In the genomic region with DNA sequence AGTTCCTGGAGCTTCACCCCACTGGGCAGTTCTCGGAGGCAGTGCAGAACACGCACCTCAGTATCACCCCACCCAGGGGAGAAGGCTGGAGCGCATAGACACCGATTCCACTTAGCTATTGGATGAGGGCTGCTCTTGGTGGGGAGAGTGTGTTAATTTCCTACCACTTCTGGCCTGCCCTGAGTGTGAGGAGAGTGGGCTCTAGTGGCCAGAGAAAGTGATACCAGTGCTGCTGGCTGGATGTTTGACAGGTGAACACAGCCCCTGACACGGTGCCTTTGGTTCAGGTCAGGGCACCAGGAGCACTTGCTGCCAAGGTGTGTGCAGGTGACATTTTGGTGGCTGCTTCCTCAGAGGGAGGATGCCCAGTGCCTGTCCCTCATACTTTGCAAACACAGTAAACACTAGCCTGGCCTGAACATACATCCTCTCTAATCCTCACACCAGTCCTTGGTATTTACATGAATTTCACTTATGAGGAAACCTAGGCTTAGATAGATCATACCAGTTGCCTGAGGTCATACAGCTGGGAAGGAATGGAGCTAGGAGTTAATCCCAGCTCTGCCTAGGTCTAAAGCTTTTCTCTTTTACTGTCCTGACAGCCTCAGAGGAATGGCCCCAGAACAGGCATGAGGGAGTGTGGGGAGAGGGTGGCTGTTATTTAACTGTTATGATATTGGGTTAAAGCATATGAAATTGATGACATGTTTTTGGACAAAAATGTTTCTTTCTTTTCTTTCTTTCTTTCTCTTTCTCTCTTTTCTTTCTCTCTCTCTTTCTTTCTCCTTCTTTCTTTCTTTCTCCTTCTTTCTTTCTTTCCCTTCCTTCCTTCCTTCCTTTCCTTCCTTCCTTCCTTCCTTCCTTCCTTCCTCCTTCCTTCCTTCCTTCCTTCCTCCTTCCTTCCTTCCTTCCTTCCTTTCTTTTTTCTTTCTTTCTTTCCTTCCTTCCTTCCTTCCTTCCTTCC, we compare ENCODE assay signal across 9 cellular contexts. TPM values are rescaled to one million over a fixed set of nuclear protein-coding genes. Genes with fewer than 3 reads are reported as not detected.
DNase-seq lines count a peak whose midpoint lies in the region; ATAC-seq, FAIRE-seq and TF ChIP-seq lines count a peak whose summit lies in the region.
"Had no signal": no experiment of that assay in that cellular context is flagged by ENCODE, and none has a peak within 500 bp of the region (broad histone marks: within the 10 kb centered on the region; RNA-seq: fewer than 3 reads in every experiment).

No MANE protein-coding gene starts in this region.

- CTCF ChIA-PET in activated CD4-positive, alpha-beta memory T cell treated with anti-CD3 and anti-CD28 coated beads for 36 hours (lab: Charles Lee), result interaction anchor here (1.0 to 1.3 kb wide), 2 partner anchors 110 to 133 kb away, joined by 4 to 5 read pairs; no protein-coding TSS in a partner anchor

- TF ChIP-seq CTCF in BE2C (IDR thresholded peaks at IDR 0.05; ENCODE audit: low read depth, low read length), result peak; percentile 35; the same call in 1 of the 2 replicates
- TF ChIP-seq CTCF in GM12874 (IDR thresholded peaks at IDR 0.05; ENCODE audit: insufficient read depth, low read depth, low read length), result peak; percentile 79
- TF ChIP-seq CTCF in Loucy (conservative IDR thresholded peaks at IDR 0.05; ENCODE audit: low read length), result peak; percentile 70
- peak; percentile 49 to 73 (median 56) for TF ChIP-seq CTCF in keratinocyte (optimal IDR thresholded peaks at IDR 0.05 in 1 of 3, IDR thresholded peaks at IDR 0.05 in 1 of 3, conservative IDR thresholded peaks at IDR 0.05 in 1 of 3; ENCODE audit: extremely low read depth in 1 of 3, insufficient read depth in 2 of 3, low read length in 3 of 3)

- no peak overlapping the region for H2AFZ ChIP-seq in Loucy (ENCODE audit: low read length)
- no peak overlapping the region for H2AFZ ChIP-seq in keratinocyte (ENCODE audit: control insufficient read depth, low read length)

- H3K27me3 ChIP-seq in BE2C (peaks cover 32% of the 10 kb centered on the region), Loucy (ENCODE audit: insufficient read depth, low read length, poor library complexity, severe bottlenecking) (no peaks in the 10 kb centered on the region), keratinocyte (ENCODE audit: control insufficient read depth, extremely low read depth, insufficient read depth, low read length) (peaks cover 37% of the 10 kb centered on the region)

- H3K4me1 Mint-ChIP-seq in activated CD4-positive, alpha-beta memory T cell treated with anti-CD3 and anti-CD28 coated beads for 36 hours (ENCODE audit: low read depth), result peaks cover 12% of the 10 kb centered on the region

- H3K9ac ChIP-seq in Loucy (ENCODE audit: low read depth, low read length, poor library complexity, severe bottlenecking), result no peak overlapping the region
- no peak overlapping the region for H3K9ac ChIP-seq in keratinocyte (ENCODE audit: control insufficient read depth, extremely low read depth, insufficient read depth, low read length)

- H3K4me2 ChIP-seq in Loucy (ENCODE audit: low read depth, low read length, poor library complexity, severe bottlenecking), result no peak overlapping the region
- no peak overlapping the region for H3K4me2 ChIP-seq in keratinocyte (ENCODE audit: control insufficient read depth, extremely low read depth, insufficient read depth, low read depth, low read length)

- H3K4me3 Mint-ChIP-seq in activated CD4-positive, alpha-beta memory T cell treated with anti-CD3 and anti-CD28 coated beads for 36 hours, result no peak overlapping the region

- no peaks in the 10 kb centered on the region for H3F3A ChIP-seq in Loucy (ENCODE audit: low read depth)

- intact Hi-C loops in activated CD4-positive, alpha-beta memory T cell treated with anti-CD3 and anti-CD28 coated beads for 36 hours (cut with micrococcal nuclease), result loop anchor here (10.0 kb wide), 1 partner anchor 51 kb away; no protein-coding TSS in a partner anchor
- intact Hi-C loops in posterior vena cava (cut with DNase I), result no loop called here

- H3K36me3 Mint-ChIP-seq in activated CD4-positive, alpha-beta memory T cell treated with anti-CD3 and anti-CD28 coated beads for 36 hours, result no peaks in the 10 kb centered on the region

- dilution Hi-C loops in keratinocyte (cut with MboI; ENCODE audit: extremely low pct_ligation_motif_present, low sequenced_read_pairs), result no loop called here

- no peaks in the 10 kb centered on the region for H3K9me1 ChIP-seq in keratinocyte (ENCODE audit: control insufficient read depth, extremely low read depth, insufficient read depth, low read length)

- H3K27ac Mint-ChIP-seq in activated CD4-positive, alpha-beta memory T cell treated with anti-CD3 and anti-CD28 coated beads for 36 hours, result no peak overlapping the region

- no peaks in the 10 kb centered on the region for H3K36me3 ChIP-seq in BE2C
- no peaks in the 10 kb centered on the region for H3K36me3 ChIP-seq in Loucy (ENCODE audit: insufficient read depth, low read length)
- H3K36me3 ChIP-seq in keratinocyte (ENCODE audit: control insufficient read depth in 2 of 2, extremely low read depth in 1 of 2, insufficient read depth in 2 of 2, low read length in 2 of 2), result no peaks in the 10 kb centered on the region

- H3K27ac ChIP-seq in keratinocyte (ENCODE audit: control insufficient read depth, insufficient read depth, low read length), result no peak overlapping the region

- H4K20me1 ChIP-seq in Loucy (ENCODE audit: insufficient read depth, low read length, poor library complexity, severe bottlenecking), result no peaks in the 10 kb centered on the region
- H4K20me1 ChIP-seq in keratinocyte (ENCODE audit: control insufficient read depth, extremely low read depth, insufficient read depth, low read length), result no peaks in the 10 kb centered on the region

- ATAC-seq in HG03039 (IDR thresholded peaks at IDR 0.05; ENCODE audit: unreplicated experiment), result no peak

- no peak for FAIRE-seq in keratinocyte (lab: Jason Lieb, UNC)
- FAIRE-seq: colon had no signal

- H3K27me3 Mint-ChIP-seq in activated CD4-positive, alpha-beta memory T cell treated with anti-CD3 and anti-CD28 coated beads for 36 hours, result peaks cover 33% of the 10 kb centered on the region

- H3K9me3 ChIP-seq in BE2C, result no peaks in the 10 kb centered on the region
- no peaks in the 10 kb centered on the region for H3K9me3 ChIP-seq in Loucy (ENCODE audit: insufficient read depth, low read depth, low read length)
- no peaks in the 10 kb centered on the region for H3K9me3 ChIP-seq in keratinocyte (ENCODE audit: control insufficient read depth, low read depth, low read length)

- POLR2A ChIA-PET in activated CD4-positive, alpha-beta memory T cell treated with anti-CD3 and anti-CD28 coated beads for 36 hours (lab: Charles Lee), result interaction anchor here (0.6 kb wide), 1 partner anchor 106 kb away, joined by 5 read pairs; no protein-coding TSS in a partner anchor

- no peaks in the 10 kb centered on the region for H3K4me1 ChIP-seq in BE2C
- no peaks in the 10 kb centered on the region for H3K4me1 ChIP-seq in Loucy (ENCODE audit: insufficient read depth, low read length, poor library complexity, severe bottlenecking)
- H3K4me1 ChIP-seq in keratinocyte (ENCODE audit: control insufficient read depth, extremely low read depth, insufficient read depth, low read length), result no peaks in the 10 kb centered on the region

- H3K79me2 ChIP-seq in Loucy (ENCODE audit: insufficient read depth, low read length) (no peaks in the 10 kb centered on the region), keratinocyte (ENCODE audit: control insufficient read depth, insufficient read depth, low read length) (no peaks in the 10 kb centered on the region)

- DNase-seq in BE2C (no peak), keratinocyte (ENCODE audit: low read depth, low spot score) (no peak), posterior vena cava (ENCODE audit: low spot score) (no peak)
- peak; percentile 40 for DNase-seq in activated CD4-positive, alpha-beta memory T cell treated with anti-CD3 and anti-CD28 coated beads for 36 hours
- DNase-seq in central memory CD4-positive, alpha-beta T cell, result no peak

- H3K4me3 ChIP-seq in BE2C (ENCODE audit: low read depth, low read length) (no peak overlapping the region), Loucy (ENCODE audit: low read length, poor library complexity, severe bottlenecking) (no peak overlapping the region), keratinocyte (ENCODE audit: control insufficient read depth in 2 of 3, extremely low read depth in 1 of 3, insufficient read depth in 2 of 3, low read depth in 1 of 3, low read length in 3 of 3) (no peak overlapping the region)

- no peaks in the 10 kb centered on the region for H3K9me2 ChIP-seq in Loucy (replicated peaks; ENCODE audit: low read depth, low read length)

- H3K9me3 Mint-ChIP-seq in activated CD4-positive, alpha-beta memory T cell treated with anti-CD3 and anti-CD28 coated beads for 36 hours, result no peaks in the 10 kb centered on the region

RNA-seq across cellular contexts. Expression of a gene that starts 21.0 kb away (rescaled TPM):
- not detected for polyA plus RNA-seq in BE2C (2012; ENCODE audit: insufficient read depth, insufficient read length, low read depth)
- 10 to 100 TPM; 30.3 to 32.9 TPM for total RNA-seq in activated CD4-positive, alpha-beta memory T cell treated with anti-CD3 and anti-CD28 coated beads for 36 hours
- 0.03 to 0.11 TPM (median 0.04 TPM) in 3 replicates for polyA plus RNA-seq in keratinocyte
- polyA plus RNA-seq in keratinocyte (2011; ENCODE audit: low read depth), result 0.72 TPM
- polyA plus RNA-seq in keratinocyte (2011; cell fraction: cytosol; rRNA removed), result not detected in 2 replicates
- polyA plus RNA-seq in keratinocyte (2011; cell fraction: nucleus; rRNA removed), result 0.11 and 0.15 TPM in 2 replicates
- 2.7 TPM in 1 of 2 replicates, not detected in the other for polyA plus RNA-seq in keratinocyte (2012; ENCODE audit: low replicate concordance)
- not detected in 3 replicates for polyA minus RNA-seq in keratinocyte
- polyA minus RNA-seq in keratinocyte (2011; cell fraction: cytosol; rRNA and poly(A)+ RNA removed), result not detected
- polyA minus RNA-seq in keratinocyte (2011; cell fraction: nucleus; rRNA and poly(A)+ RNA removed), result 0.21 TPM in 1 of 2 replicates, not detected in the other
- 10 to 100 TPM; 13.4 to 15.2 TPM for total RNA-seq in posterior vena cava

RNA-seq across cellular contexts. Expression of a gene that starts 59.2 kb away (rescaled TPM):
- polyA plus RNA-seq in BE2C (2012; ENCODE audit: insufficient read depth, insufficient read length, low read depth), result not detected
- not detected for total RNA-seq in activated CD4-positive, alpha-beta memory T cell treated with anti-CD3 and anti-CD28 coated beads for 36 hours
- not detected in 3 replicates for polyA plus RNA-seq in keratinocyte
- not detected for polyA plus RNA-seq in keratinocyte (2011; ENCODE audit: low read depth)
- polyA plus RNA-seq in keratinocyte (2011; cell fraction: cytosol; rRNA removed), result not detected in 2 replicates
- not detected in 2 replicates for polyA plus RNA-seq in keratinocyte (2011; cell fraction: nucleus; rRNA removed)
- polyA plus RNA-seq in keratinocyte (2012; ENCODE audit: low replicate concordance), result not detected in 2 replicates
- not detected in 3 replicates for polyA minus RNA-seq in keratinocyte
- not detected for polyA minus RNA-seq in keratinocyte (2011; cell fraction: cytosol; rRNA and poly(A)+ RNA removed)
- polyA minus RNA-seq in keratinocyte (2011; cell fraction: nucleus; rRNA and poly(A)+ RNA removed), result not detected in 2 replicates
- total RNA-seq in posterior vena cava, result under 1 TPM in 1 of 2 donors, not detected in 1; 0.24 TPM
